In the genomic region with DNA sequence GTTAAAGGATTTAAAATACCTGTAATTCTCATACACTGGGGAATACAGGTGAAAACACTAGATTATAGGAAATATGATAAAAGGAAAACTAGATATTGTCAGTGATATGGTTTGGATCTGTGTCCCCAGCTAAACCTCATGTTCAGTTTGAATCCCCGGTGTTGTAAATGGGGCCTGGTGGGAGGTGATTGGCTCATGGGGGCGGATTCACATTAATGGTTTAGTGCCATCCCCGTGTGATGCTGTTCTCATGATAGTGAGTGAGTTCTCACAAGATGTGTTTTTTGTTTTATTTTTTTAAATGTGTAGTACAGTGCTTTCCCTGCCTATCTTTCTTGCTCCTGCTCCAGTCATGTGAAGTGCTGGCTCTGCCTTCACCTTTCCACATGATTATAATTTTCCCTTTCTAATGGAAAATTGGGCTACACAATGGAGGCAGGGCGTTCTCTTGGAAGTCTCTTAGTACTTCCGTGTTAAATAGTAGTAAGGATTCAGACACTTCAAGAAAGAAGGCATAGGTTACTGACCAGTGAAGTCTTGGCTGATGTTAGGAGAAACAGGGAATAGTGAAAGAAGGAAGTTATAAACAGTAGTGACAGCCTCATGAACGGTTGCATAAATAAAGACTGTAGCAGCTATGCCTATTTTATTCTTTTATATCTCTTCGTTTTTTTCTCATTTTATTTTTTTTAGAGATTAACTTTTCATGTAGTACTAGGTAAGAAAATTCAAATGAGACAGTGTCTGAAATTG, we compare ENCODE assay signal across 23 cellular contexts.
"Had no signal": no experiment of that assay in that cellular context is flagged by ENCODE, and none has a peak within 500 bp of the region (broad histone marks: within the 10 kb centered on the region; RNA-seq: fewer than 3 reads in every experiment).

No MANE protein-coding gene starts in this region.

- H3K36me3 ChIP-seq: colonic mucosa, prostate gland, sigmoid colon, spleen, transverse colon, upper lobe of right lung, uterus had no signal

- ATAC-seq: esophagus mucosa; left lobe of liver; naive thymus-derived CD8-positive, alpha-beta T cell; right cardiac atrium; stimulated activated memory B cell treated with anti-CD40 and anti-IgM and Interleukin-4, amounts not matched to agents 10 μg/mL and 1 μg/mL and 100 μg/mL, for 72 hours; stimulated activated naive CD8-positive, alpha-beta T cell treated with anti-CD3 and anti-CD28 coated beads, Interleukin-15, Interleukin-2, amounts not matched to agents 100 U/mL and 50 U/mL, for 24 hours; upper lobe of right lung had no signal

- H3K27ac ChIP-seq: colonic mucosa, epithelial cell of prostate, prostate gland, spleen, testis, transverse colon, upper lobe of right lung, uterus had no signal

- H3K4me3 ChIP-seq: colonic mucosa, prostate gland, sigmoid colon, spleen, testis, transverse colon, upper lobe of right lung, uterus had no signal

- DNase-seq: colonic mucosa; effector CD8-positive, alpha-beta T cell; endodermal cell; foreskin melanocyte; mesenchymal stem cell; midbrain; naive thymus-derived CD8-positive, alpha-beta T cell; nephron progenitor cell; right cardiac atrium; sigmoid colon; spleen; stimulated activated CD4-positive, alpha-beta T cell treated with anti-CD3 and anti-CD28 coated beads, Interleukin-4, amount 100 ng/mL, for 4 hours; stimulated activated naive CD8-positive, alpha-beta T cell treated with anti-CD3 and anti-CD28 coated beads, Interleukin-15, Interleukin-2, amounts not matched to agents 100 U/mL and 50 U/mL, for 24 hours; substantia nigra; testis; transverse colon; upper lobe of right lung; uterus had no signal

- H3K9me3 ChIP-seq: colonic mucosa, prostate gland, sigmoid colon, spleen, testis, transverse colon, upper lobe of right lung, uterus had no signal

- H3K4me1 ChIP-seq: colonic mucosa, prostate gland, spleen, testis, transverse colon, upper lobe of right lung, uterus had no signal

- H3K27me3 ChIP-seq: colonic mucosa, sigmoid colon, spleen, testis, transverse colon, upper lobe of right lung, uterus had no signal
